In genomic region chr14:65334765-65335411, GRCh38 we compare ENCODE assay signal across 8 cellular contexts.
DNase-seq lines count a peak whose midpoint lies in the region; ATAC-seq, FAIRE-seq and TF ChIP-seq lines count a peak whose summit lies in the region.
"Had no signal": no experiment of that assay in that cellular context is flagged by ENCODE, and none has a peak within 500 bp of the region (broad histone marks: within the 10 kb centered on the region; RNA-seq: fewer than 3 reads in every experiment).

No MANE protein-coding gene starts in this region.

- H2AFZ ChIP-seq in IMR-90 (replicated peaks; ENCODE audit: low read length, poor library complexity), result peak overlapping the region; percentile 75
- 0 out of 2 replicates have a peak overlapping the region, but pooled peaks have one; percentile 23 for H2AFZ ChIP-seq in K562 (ENCODE audit: low read depth, low read length)

- no peaks in the 10 kb centered on the region for H3K79me2 ChIP-seq in K562 (ENCODE audit: control insufficient read depth, insufficient read depth, low read length)

- H4K20me1 ChIP-seq in IMR-90 (ENCODE audit: insufficient read depth, low read length) (no peaks in the 10 kb centered on the region), K562 (replicated peaks; ENCODE audit: control insufficient read depth, insufficient read depth, low read length) (no peaks in the 10 kb centered on the region)

- H3K4me3 Mint-ChIP-seq in naive thymus-derived CD4-positive, alpha-beta T cell, result peak overlapping the region in 6 of 10 donors; percentile 7 to 72 (median 32)

- H3K27ac Mint-ChIP-seq in naive thymus-derived CD4-positive, alpha-beta T cell, result peak overlapping the region in 4 of 9 donors; percentile 9 to 76 (median 32)

- peaks cover 25% of the 10 kb centered on the region for H3K9me1 ChIP-seq in IMR-90 (ENCODE audit: insufficient read depth, low read length)
- no peaks in the 10 kb centered on the region for H3K9me1 ChIP-seq in K562 (ENCODE audit: control insufficient read depth, insufficient read depth, low read length)

- H3K4me3 ChIP-seq in IMR-90 (ENCODE audit: insufficient read depth, low read depth, low read length) (no peak overlapping the region), K562 (no peak overlapping the region)
- H3K4me3 ChIP-seq in naive thymus-derived CD4-positive, alpha-beta T cell (ENCODE audit: low read length), result no peak overlapping the region
- H3K4me3 ChIP-seq: adrenal gland had no signal

- H3K23ac ChIP-seq in IMR-90 (ENCODE audit: low read depth, low read length), result peak overlapping the region; percentile 64

- ATAC-seq in IMR-90 (ENCODE audit: low read depth), result no peak
- no peak for ATAC-seq in K562
- ATAC-seq in naive thymus-derived CD4-positive, alpha-beta T cell, result no peak
- no peak for ATAC-seq in HG03196 (IDR thresholded peaks at IDR 0.05; ENCODE audit: unreplicated experiment)

- no peaks in the 10 kb centered on the region for H3K27me3 ChIP-seq in IMR-90 (ENCODE audit: control insufficient read depth, insufficient read depth, low read length)
- no peaks in the 10 kb centered on the region for H3K27me3 ChIP-seq in K562 (ENCODE audit: control insufficient read depth in 2 of 2, insufficient read depth in 2 of 2, low read length in 2 of 2)
- no peaks in the 10 kb centered on the region for H3K27me3 ChIP-seq in naive thymus-derived CD4-positive, alpha-beta T cell (ENCODE audit: control insufficient read depth in 2 of 2, insufficient read depth in 2 of 2, low read length in 2 of 2)
- H3K27me3 ChIP-seq: adrenal gland had no signal

- no peaks in the 10 kb centered on the region for H3K36me3 ChIP-seq in IMR-90 (ENCODE audit: control insufficient read depth, insufficient read depth, low read length)
- no peaks in the 10 kb centered on the region for H3K36me3 ChIP-seq in K562 (ENCODE audit: control insufficient read depth, insufficient read depth, low read length)
- no peaks in the 10 kb centered on the region for H3K36me3 ChIP-seq in naive thymus-derived CD4-positive, alpha-beta T cell (ENCODE audit: control insufficient read depth in 2 of 3, insufficient read depth in 3 of 3, low read length in 3 of 3)
- H3K36me3 ChIP-seq: adrenal gland had no signal

- peak overlapping the region; percentile 84 for H3K14ac ChIP-seq in IMR-90 (replicated peaks; ENCODE audit: low read depth, low read length)

- peak overlapping the region; percentile 85 for H2BK5ac ChIP-seq in IMR-90 (ENCODE audit: low read depth, low read length, poor library complexity, severe bottlenecking)

- peaks cover 22% of the 10 kb centered on the region for H3K4me1 ChIP-seq in IMR-90 (ENCODE audit: control insufficient read depth, insufficient read depth, low read length)
- no peaks in the 10 kb centered on the region; a peak in 1 of 5 replicates for H3K4me1 ChIP-seq in K562 (replicated peaks in 1 of 2; ENCODE audit: control insufficient read depth in 2 of 2, insufficient read depth in 2 of 2, low read length in 2 of 2)
- H3K4me1 ChIP-seq in naive thymus-derived CD4-positive, alpha-beta T cell (ENCODE audit: control insufficient read depth in 2 of 2, insufficient read depth in 2 of 2, low read length in 2 of 2), result peaks cover 0 to 16% of the 10 kb centered on the region in 2 donors

- WGBS in IMR-90 (ENCODE audit: extremely low coverage in 2 of 2, insufficient read length in 1 of 2), 2 experiments, result no CpG with 5 or more reads among the region's 8 CpGs
- 22% methylated on average over 8 of the region's 8 CpGs for WGBS in K562 (ENCODE audit: insufficient coverage, low coverage, missing lambda C conversion rate)

- H3K9ac ChIP-seq in IMR-90 (ENCODE audit: low read depth, low read length) (no peak overlapping the region), K562 (ENCODE audit: insufficient read depth in 1 of 2, low read depth in 2 of 2, low read length in 2 of 2) (no peak overlapping the region)

- TF ChIP-seq RAD21 in IMR-90 (IDR thresholded peaks at IDR 0.05; ENCODE audit: low read length) (no peak), K562 (CRISPR knock-in tag; conservative IDR thresholded peaks at IDR 0.05 in 1 of 2, IDR thresholded peaks at IDR 0.05 in 1 of 2) (no peak)

- DNase-seq in DMS79 (lab: John Stamatoyannopoulos, UW) (peak; percentile 31), IMR-90 (no peak), K562 (ENCODE audit: extremely low read depth in 1 of 4, low spot score in 3 of 4) (no peak), H54 (ENCODE audit: insufficient read length, low spot score) (no peak), SKM-1 (lab: John Stamatoyannopoulos, UW; ENCODE audit: unreplicated experiment) (no peak)
- no peak for DNase-seq in naive thymus-derived CD4-positive, alpha-beta T cell
- DNase-seq: adrenal gland had no signal

- H3K4ac ChIP-seq in IMR-90 (ENCODE audit: low read depth, low read length), result peak overlapping the region; percentile 92

- no peaks in the 10 kb centered on the region for H3K27me3 Mint-ChIP-seq in naive thymus-derived CD4-positive, alpha-beta T cell

- POLR2A ChIA-PET in IMR-90 (lab: Charles Lee; ENCODE audit: unreplicated experiment), result interaction anchor here (0.5 to 0.6 kb wide), 2 partner anchors 10 to 26 kb away, joined by 3 to 5 read pairs; no protein-coding TSS in a partner anchor
- POLR2A ChIA-PET in K562 (lab: Yijun Ruan, JAX), result interaction anchor here (0.7 to 1.7 kb wide), 2 partner anchors 8 to 27 kb away, joined by 3 to 4 read pairs; no protein-coding TSS in a partner anchor
- POLR2A ChIA-PET in naive thymus-derived CD4-positive, alpha-beta T cell (lab: Charles Lee), result no interaction called here

- H4K91ac ChIP-seq in IMR-90 (ENCODE audit: insufficient read depth, low read depth, low read length), result peak overlapping the region; percentile 94

- H4K5ac ChIP-seq in IMR-90 (ENCODE audit: low read depth, low read length), result peak overlapping the region; percentile 84

- H3K27ac ChIP-seq in IMR-90 (ENCODE audit: insufficient read depth, low read length) (peak overlapping the region; percentile 70), K562 (ENCODE audit: extremely low read depth, low read depth, low read length) (no peak overlapping the region)
- H3K27ac ChIP-seq in naive thymus-derived CD4-positive, alpha-beta T cell (ENCODE audit: low read depth, low read length), result no peak overlapping the region
- H3K27ac ChIP-seq: adrenal gland had no signal

- peak overlapping the region; percentile 66 to 87 for H4K8ac ChIP-seq in IMR-90 (ENCODE audit: low read depth in 2 of 2, low read length in 2 of 2)

- H3K9me3 ChIP-seq in IMR-90 (ENCODE audit: control insufficient read depth, insufficient read depth, low read length), result no peaks in the 10 kb centered on the region
- no peaks in the 10 kb centered on the region for H3K9me3 ChIP-seq in K562 (replicated peaks; ENCODE audit: control insufficient read depth, insufficient read depth, low read depth, low read length)
- H3K9me3 ChIP-seq in naive thymus-derived CD4-positive, alpha-beta T cell (ENCODE audit: control insufficient read depth in 2 of 3, low read length in 3 of 3), result no peaks in the 10 kb centered on the region
- H3K9me3 ChIP-seq: adrenal gland had no signal

- H3K56ac ChIP-seq in IMR-90 (ENCODE audit: extremely low read depth, insufficient read depth, low read length), result peak overlapping the region; percentile 68; the same call in 1 of the 2 replicates

- BruUV-seq in IMR-90 (replicated peaks; lab: Mats Ljungman, UMichigan), result no TSS peak
- BruUV-seq in K562 (replicated peaks; lab: Mats Ljungman, UMichigan), result no TSS peak

- H3K4me1 Mint-ChIP-seq in naive thymus-derived CD4-positive, alpha-beta T cell, result peaks cover 19 to 65% (median 42%) of the 10 kb centered on the region in 7 donors

- peak overlapping the region; percentile 96 for H2BK120ac ChIP-seq in IMR-90 (ENCODE audit: low read depth, low read length)

- TF ChIP-seq CTCF in IMR-90 (conservative IDR thresholded peaks at IDR 0.05; ENCODE audit: low read depth, low read length), result no peak
- TF ChIP-seq CTCF in K562 (IDR thresholded peaks at IDR 0.05 in 2 of 3, conservative IDR thresholded peaks at IDR 0.05 in 1 of 3; ENCODE audit: insufficient read depth in 2 of 3, low read depth in 1 of 3, low read length in 3 of 3), result no peak

- no peak for FAIRE-seq in K562 (lab: Jason Lieb, UNC)
- FAIRE-seq in H54 (lab: Jason Lieb, UNC), result no peak

- dilution Hi-C loops in IMR-90 (cut with HindIII; ENCODE audit: low sequenced_read_pairs, unreplicated experiment), result no loop called here

- H2BK15ac ChIP-seq in IMR-90 (ENCODE audit: low read depth, low read length), result peak overlapping the region; percentile 100

- peaks cover 0 to 2% (median 0%) of the 10 kb centered on the region in 11 donors for H3K9me3 Mint-ChIP-seq in naive thymus-derived CD4-positive, alpha-beta T cell

- intact Hi-C loops in IMR-90 (cut with micrococcal nuclease) (loop anchor here (1.0 to 5.0 kb wide), 3 partner anchors 77 to 123 kb away; partner anchors contain the start of gene FUT8), K562 (cut with micrococcal nuclease) (no loop called here)
- intact Hi-C loops in naive thymus-derived CD4-positive, alpha-beta T cell (cut with micrococcal nuclease), result loop anchor here (5.0 kb wide), 2 partner anchors 48 to 113 kb away; no protein-coding TSS in a partner anchor

- in situ Hi-C loops in IMR-90 (cut with MboI; ENCODE audit: low sequenced_read_pairs) (no loop called here), K562 (cut with MboI) (no loop called here)

- peak overlapping the region; percentile 29 for H3K4me2 ChIP-seq in IMR-90 (ENCODE audit: low read depth, low read length)
- no peak overlapping the region for H3K4me2 ChIP-seq in K562 (ENCODE audit: insufficient read depth, low read length)

- peaks cover 0 to 8% (median 0%) of the 10 kb centered on the region in 5 donors for H3K36me3 Mint-ChIP-seq in naive thymus-derived CD4-positive, alpha-beta T cell

- H3K18ac ChIP-seq in IMR-90 (ENCODE audit: low read depth, low read length), result peak overlapping the region; percentile 92

- no peak for TF ChIP-seq POLR2A in IMR-90 (IDR thresholded peaks at IDR 0.05; ENCODE audit: low read depth, low read length)
- no peak for TF ChIP-seq POLR2A in K562 (conservative IDR thresholded peaks at IDR 0.05)
- TF ChIP-seq POLR2A in H54 (IDR thresholded peaks at IDR 0.05; ENCODE audit: low read depth, low read length), result no peak

- no peaks in the 10 kb centered on the region for H3K79me1 ChIP-seq in IMR-90 (ENCODE audit: low read depth in 1 of 2, low read length in 2 of 2)

- CTCF ChIA-PET in IMR-90 (lab: Yijun Ruan, JAX) (no interaction called here), K562 (lab: Yijun Ruan, JAX; ENCODE audit: low intra/inter-chr PET ratio) (no interaction called here)
- CTCF ChIA-PET in naive thymus-derived CD4-positive, alpha-beta T cell (lab: Charles Lee), result no interaction called here

- peak overlapping the region; percentile 89 for H2AK5ac ChIP-seq in IMR-90 (ENCODE audit: low read depth, low read length)

- H2BK20ac ChIP-seq in IMR-90 (ENCODE audit: low read depth, low read length), result peak overlapping the region; percentile 96

- H2AK9ac ChIP-seq in IMR-90 (replicated peaks; ENCODE audit: low read depth, low read length, poor library complexity), result peak overlapping the region; percentile 46

- TF ChIP-seq EP300 in K562 (IDR thresholded peaks at IDR 0.05; ENCODE audit: low read length), result no peak

TF ChIP-seq in IMR-90, 13 proteins besides CTCF, POLR2A, EP300 and RAD21 (continues in another document):
- TF ChIP-seq MXI1 (IDR thresholded peaks at IDR 0.05; ENCODE audit: borderline replicate concordance, low read depth, low read length) (no peak), CEBPB (IDR thresholded peaks at IDR 0.05; ENCODE audit: low read depth, low read length) (no peak)

TF ChIP-seq in K562, 482 proteins besides CTCF, POLR2A, EP300 and RAD21 (continues in another document):
- TF ChIP-seq NR2C1 (IDR thresholded peaks at IDR 0.05) (no peak), NR2C1 (tag; IDR thresholded peaks at IDR 0.05) (peak; percentile 35; the same call in 1 of the 2 replicates)
